In genomic region chr18:1999387-1999786, GRCh38 we compare ENCODE assay signal across 34 cellular contexts.
"Had no signal": no experiment of that assay in that cellular context is flagged by ENCODE, and none has a peak within 500 bp of the region (broad histone marks: within the 10 kb centered on the region; RNA-seq: fewer than 3 reads in every experiment).

No MANE protein-coding gene starts in this region.

- H3K4me1 Mint-ChIP-seq: activated CD4-positive, alpha-beta memory T cell treated with anti-CD3 and anti-CD28 coated beads, Interleukin-2, amount 10 ng/mL, durations not matched to agents 7 days and 5 days; activated CD8-positive, alpha-beta memory T cell treated with anti-CD3 and anti-CD28 coated beads, Interleukin-2, amount 10 ng/mL, durations not matched to agents 7 days and 5 days; activated naive CD8-positive, alpha-beta T cell treated with anti-CD3 and anti-CD28 coated beads, Interleukin-2, amount 10 ng/mL, durations not matched to agents 7 days and 5 days; activated T-helper 17 cell treated with anti-CD3 and anti-CD28 coated beads, Interleukin-2, amount 50 U/mL, for 72 hours; central memory CD8-positive, alpha-beta T cell had no signal

- H3K27me3 Mint-ChIP-seq: activated CD4-positive, alpha-beta memory T cell treated with anti-CD3 and anti-CD28 coated beads, Interleukin-2, amount 10 ng/mL, durations not matched to agents 7 days and 5 days; activated CD8-positive, alpha-beta memory T cell treated with anti-CD3 and anti-CD28 coated beads, Interleukin-2, amount 10 ng/mL, durations not matched to agents 7 days and 5 days; activated T-helper 17 cell treated with anti-CD3 and anti-CD28 coated beads, Interleukin-2, amount 50 U/mL, for 72 hours; central memory CD8-positive, alpha-beta T cell had no signal

- H3K9me3 ChIP-seq: ascending aorta, SJCRH30 had no signal

- H3K36me3 ChIP-seq: ascending aorta, cardiac muscle cell, SJCRH30, WERI-Rb-1 had no signal

- H3K27ac Mint-ChIP-seq: activated CD4-positive, alpha-beta memory T cell treated with anti-CD3 and anti-CD28 coated beads, Interleukin-2, amount 10 ng/mL, durations not matched to agents 7 days and 5 days; activated CD8-positive, alpha-beta memory T cell treated with anti-CD3 and anti-CD28 coated beads, Interleukin-2, amount 10 ng/mL, durations not matched to agents 7 days and 5 days; activated naive CD8-positive, alpha-beta T cell treated with anti-CD3 and anti-CD28 coated beads, Interleukin-2, amount 10 ng/mL, durations not matched to agents 7 days and 5 days; activated T-cell treated with anti-CD3 and anti-CD28 coated beads, Interleukin-2, amount 50 U/mL, for 72 hours; activated T-helper 17 cell treated with anti-CD3 and anti-CD28 coated beads, Interleukin-2, amount 50 U/mL, for 72 hours had no signal

- H3K4me3 ChIP-seq: ascending aorta, cardiac muscle cell, SJCRH30, SK-N-MC had no signal

- H3K27ac ChIP-seq: ascending aorta, cardiac muscle cell, SJCRH30, SK-N-MC, WERI-Rb-1 had no signal

- H3K4me3 Mint-ChIP-seq: activated CD4-positive, alpha-beta memory T cell treated with anti-CD3 and anti-CD28 coated beads, Interleukin-2, amount 10 ng/mL, durations not matched to agents 7 days and 5 days; activated CD8-positive, alpha-beta memory T cell treated with anti-CD3 and anti-CD28 coated beads, Interleukin-2, amount 10 ng/mL, durations not matched to agents 7 days and 5 days; activated naive CD8-positive, alpha-beta T cell treated with anti-CD3 and anti-CD28 coated beads, Interleukin-2, amount 10 ng/mL, durations not matched to agents 7 days and 5 days; activated T-cell treated with anti-CD3 and anti-CD28 coated beads, Interleukin-2, amount 50 U/mL, for 72 hours; activated T-helper 17 cell treated with anti-CD3 and anti-CD28 coated beads, Interleukin-2, amount 50 U/mL, for 72 hours; central memory CD8-positive, alpha-beta T cell had no signal

- ATAC-seq: activated CD8-positive, alpha-beta memory T cell treated with anti-CD3 and anti-CD28 coated beads, Interleukin-2, amount 10 ng/mL, durations not matched to agents 7 days and 5 days; activated T-cell treated with anti-CD3 and anti-CD28 coated beads, Interleukin-2, amount 50 U/mL, for 72 hours; activated T-helper 17 cell treated with anti-CD3 and anti-CD28 coated beads, Interleukin-2, amount 50 U/mL, for 72 hours had no signal

- H3K27me3 ChIP-seq: ascending aorta, cardiac muscle cell, SJCRH30 had no signal

- DNase-seq: activated CD4-positive, alpha-beta memory T cell treated with anti-CD3 and anti-CD28 coated beads, Interleukin-2, amount 10 ng/mL, durations not matched to agents 7 days and 5 days; activated CD4-positive, alpha-beta T cell treated with anti-CD3 and anti-CD28 coated beads for 1 hour; activated CD4-positive, alpha-beta T cell treated with anti-CD3 and anti-CD28 coated beads for 48 hours; activated CD4-positive, CD25-positive, alpha-beta regulatory T cell; activated CD8-positive, alpha-beta memory T cell treated with anti-CD3 and anti-CD28 coated beads for 24 hours; activated CD8-positive, alpha-beta memory T cell treated with anti-CD3 and anti-CD28 coated beads, Interleukin-2, amount 10 ng/mL, durations not matched to agents 7 days and 5 days; activated CD8-positive, alpha-beta memory T cell treated with anti-CD3 and anti-CD28 coated beads, Interleukin-2, amount 50 U/mL, for 48 hours; activated effector memory CD4-positive, alpha-beta T cell treated with anti-CD3 and anti-CD28 coated beads, Interleukin-2, amount 50 U/mL, for 16 hours; activated naive CD4-positive, alpha-beta T cell; activated naive CD4-positive, alpha-beta T cell treated with anti-CD3 and anti-CD28 coated beads, Interleukin-2, amount 50 U/mL, for 16 hours; activated naive CD8-positive, alpha-beta T cell treated with anti-CD3 and anti-CD28 coated beads, Interleukin-2, amount 10 ng/mL, durations not matched to agents 7 days and 5 days; activated T-cell treated with anti-CD3 and anti-CD28 coated beads, Interleukin-2, amount 50 U/mL, for 72 hours; amygdala; Karpas-422; NCI-H1105; NCI-H1417 treated with DMSO at 0.1 percent for 48 hours; NCI-H187 treated with DMSO at 0.1 percent for 48 hours; NCI-H2081; NCI-H2171 treated with DMSO at 0.1 percent for 48 hours; NCI-H2227 treated with DMSO at 0.1 percent for 48 hours; NCI-H446; NCI-H510A treated with DMSO at 0.1 percent for 48 hours; NCI-H69; NK-92 treated with Interleukin-12 subunit alpha and Interleukin-12 subunit beta, amount 100 ng/mL, for 24 hours; OCI-M1; SHP77; SJCRH30; T1000 had no signal

- H3K9me3 Mint-ChIP-seq: activated CD4-positive, alpha-beta memory T cell treated with anti-CD3 and anti-CD28 coated beads, Interleukin-2, amount 10 ng/mL, durations not matched to agents 7 days and 5 days; activated naive CD8-positive, alpha-beta T cell treated with anti-CD3 and anti-CD28 coated beads, Interleukin-2, amount 10 ng/mL, durations not matched to agents 7 days and 5 days; activated T-cell treated with anti-CD3 and anti-CD28 coated beads, Interleukin-2, amount 50 U/mL, for 72 hours; activated T-helper 17 cell treated with anti-CD3 and anti-CD28 coated beads, Interleukin-2, amount 50 U/mL, for 72 hours had no signal

- H3K36me3 Mint-ChIP-seq: activated CD8-positive, alpha-beta memory T cell treated with anti-CD3 and anti-CD28 coated beads, Interleukin-2, amount 10 ng/mL, durations not matched to agents 7 days and 5 days; activated naive CD8-positive, alpha-beta T cell treated with anti-CD3 and anti-CD28 coated beads, Interleukin-2, amount 10 ng/mL, durations not matched to agents 7 days and 5 days had no signal

- H3K4me1 ChIP-seq: ascending aorta, SJCRH30 had no signal
